ENCODE assay signal across 14 cellular contexts in the genomic region with DNA sequence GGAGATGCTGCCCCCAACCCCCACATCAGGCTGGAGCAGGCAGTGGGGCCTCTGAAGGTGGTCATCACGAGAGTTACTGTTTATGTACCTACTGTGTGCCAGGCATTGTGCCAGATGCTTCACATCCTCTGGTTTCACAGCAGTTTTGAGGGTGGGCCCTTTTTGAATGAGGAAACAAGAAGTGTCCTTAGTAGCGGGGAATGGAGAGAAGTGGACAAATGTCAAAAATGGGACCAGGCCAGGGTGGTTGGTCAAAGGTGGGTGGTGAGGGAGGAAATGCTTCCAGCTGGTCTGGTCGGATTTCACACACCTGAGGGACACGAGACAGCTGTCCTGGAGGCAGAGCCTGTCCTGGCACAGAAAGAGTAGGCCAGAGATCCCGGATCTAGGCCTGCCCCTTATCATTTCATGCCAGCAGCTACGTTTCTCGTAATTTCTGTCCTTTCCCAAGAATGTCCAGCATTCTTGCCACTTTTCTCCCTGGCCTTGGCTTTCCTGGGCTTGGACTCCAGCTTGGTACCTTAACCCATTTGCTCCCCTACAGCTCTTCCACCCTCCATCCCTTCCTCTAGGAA. TPM values are rescaled to one million over a fixed set of nuclear protein-coding genes. Genes with fewer than 3 reads are reported as not detected.
DNase-seq lines count a peak whose midpoint lies in the region; ATAC-seq and TF ChIP-seq lines count a peak whose summit lies in the region.
"Had no signal": no experiment of that assay in that cellular context is flagged by ENCODE, and none has a peak within 500 bp of the region (broad histone marks: within the 10 kb centered on the region; RNA-seq: fewer than 3 reads in every experiment).

No MANE protein-coding gene starts in this region.

- intact Hi-C loops in activated naive CD4-positive, alpha-beta T cell treated with anti-CD3 and anti-CD28 coated beads for 36 hours (cut with micrococcal nuclease), result loop anchor here (1.0 to 5.0 kb wide), 3 partner anchors 20 to 833 kb away; partner anchors contain the start of gene RNF44
- intact Hi-C loops in left ventricle myocardium superior (cut with micrococcal nuclease), result loop anchor here (10.0 kb wide), 1 partner anchor 45 kb away; no protein-coding TSS in a partner anchor

- TF ChIP-seq RAD21 in liver (IDR thresholded peaks at IDR 0.05), result no peak

- H3K36me3 Mint-ChIP-seq in activated naive CD4-positive, alpha-beta T cell treated with anti-CD3 and anti-CD28 coated beads for 36 hours (ENCODE audit: low read depth), result peaks cover 28% of the 10 kb centered on the region
- peaks cover 38% of the 10 kb centered on the region for H3K36me3 Mint-ChIP-seq in activated naive CD8-positive, alpha-beta T cell treated with anti-CD3 and anti-CD28 coated beads, Interleukin-2, amount 10 ng/mL, durations not matched to agents 7 days and 5 days
- H3K36me3 Mint-ChIP-seq in type B pancreatic cell, result no peaks in the 10 kb centered on the region

- ATAC-seq in activated naive CD8-positive, alpha-beta T cell treated with anti-CD3 and anti-CD28 coated beads, Interleukin-2, amount 10 ng/mL, durations not matched to agents 7 days and 5 days (ENCODE audit: low read depth), result no peak
- ATAC-seq in left ventricle myocardium superior (no peak), GM19328 (IDR thresholded peaks at IDR 0.05; ENCODE audit: unreplicated experiment) (no peak), HG03280 (IDR thresholded peaks at IDR 0.05; ENCODE audit: unreplicated experiment) (no peak)

- CTCF ChIA-PET in activated naive CD4-positive, alpha-beta T cell treated with anti-CD3 and anti-CD28 coated beads for 36 hours (lab: Charles Lee), result interaction anchor here (0.6 to 6.0 kb wide), 17 partner anchors 9 to 298 kb away, joined by 3 to 77 read pairs (median 8); partner anchors contain the start of genes LMAN2, RGS14 and SLC34A1

- no peaks in the 10 kb centered on the region for H3K27me3 Mint-ChIP-seq in activated naive CD4-positive, alpha-beta T cell treated with anti-CD3 and anti-CD28 coated beads for 36 hours (ENCODE audit: low read depth)
- no peaks in the 10 kb centered on the region for H3K27me3 Mint-ChIP-seq in activated naive CD8-positive, alpha-beta T cell treated with anti-CD3 and anti-CD28 coated beads, Interleukin-2, amount 10 ng/mL, durations not matched to agents 7 days and 5 days
- H3K27me3 Mint-ChIP-seq in type B pancreatic cell, result peaks cover 6% of the 10 kb centered on the region

- WGBS in liver, result 41% methylated on average over 7 of the region's 7 CpGs

- no peaks in the 10 kb centered on the region for H3K36me3 ChIP-seq in liver (ENCODE audit: control insufficient read depth in 4 of 4, insufficient read depth in 3 of 4, low read depth in 1 of 4, low read length in 3 of 4)

- POLR2A ChIA-PET in activated naive CD8-positive, alpha-beta T cell treated with anti-CD3 and anti-CD28 coated beads, Interleukin-2, amount 10 ng/mL, durations not matched to agents 7 days and 5 days (lab: Charles Lee), result interaction anchor here (1.0 to 3.4 kb wide), 11 partner anchors 9 to 102 kb away, joined by 3 to 24 read pairs (median 5); partner anchors contain the start of genes LMAN2, MXD3, PRELID1 and PRR7

- H3K27me3 ChIP-seq in liver (ENCODE audit: control insufficient read depth in 4 of 4, insufficient read depth in 4 of 4, low read length in 3 of 4), result no peaks in the 10 kb centered on the region

- peaks cover 36 to 84% (median 66%) of the 10 kb centered on the region in 4 donors for H3K4me1 ChIP-seq in liver (ENCODE audit: control insufficient read depth in 4 of 4, insufficient read depth in 4 of 4, low read length in 3 of 4)

- no peak overlapping the region for H3K4me3 ChIP-seq in liver (ENCODE audit: low read depth in 1 of 3, low read length in 3 of 3)

- H3K4me1 Mint-ChIP-seq in activated naive CD4-positive, alpha-beta T cell treated with anti-CD3 and anti-CD28 coated beads for 36 hours (ENCODE audit: low read depth), result peaks cover 72% of the 10 kb centered on the region
- H3K4me1 Mint-ChIP-seq in activated naive CD8-positive, alpha-beta T cell treated with anti-CD3 and anti-CD28 coated beads, Interleukin-2, amount 10 ng/mL, durations not matched to agents 7 days and 5 days, result peaks cover 41% of the 10 kb centered on the region
- peaks cover 21% of the 10 kb centered on the region for H3K4me1 Mint-ChIP-seq in type B pancreatic cell (ENCODE audit: unreplicated experiment)

- H3K9ac ChIP-seq in liver (ENCODE audit: low read depth in 1 of 2, low read length in 2 of 2), result no peak overlapping the region

- peak overlapping the region; percentile 26 for H3K27ac Mint-ChIP-seq in activated naive CD4-positive, alpha-beta T cell treated with anti-CD3 and anti-CD28 coated beads for 36 hours
- H3K27ac Mint-ChIP-seq in activated naive CD8-positive, alpha-beta T cell treated with anti-CD3 and anti-CD28 coated beads, Interleukin-2, amount 10 ng/mL, durations not matched to agents 7 days and 5 days, result peak overlapping the region; percentile 67
- H3K27ac Mint-ChIP-seq in type B pancreatic cell, result no peak overlapping the region

- H3K4me3 Mint-ChIP-seq in activated naive CD4-positive, alpha-beta T cell treated with anti-CD3 and anti-CD28 coated beads for 36 hours, result no peak overlapping the region
- H3K4me3 Mint-ChIP-seq in activated naive CD8-positive, alpha-beta T cell treated with anti-CD3 and anti-CD28 coated beads, Interleukin-2, amount 10 ng/mL, durations not matched to agents 7 days and 5 days, result no peak overlapping the region
- H3K4me3 Mint-ChIP-seq in type B pancreatic cell, result peak overlapping the region; percentile 82

- no peaks in the 10 kb centered on the region for H3K9me3 Mint-ChIP-seq in activated naive CD4-positive, alpha-beta T cell treated with anti-CD3 and anti-CD28 coated beads for 36 hours
- no peaks in the 10 kb centered on the region for H3K9me3 Mint-ChIP-seq in activated naive CD8-positive, alpha-beta T cell treated with anti-CD3 and anti-CD28 coated beads, Interleukin-2, amount 10 ng/mL, durations not matched to agents 7 days and 5 days
- no peaks in the 10 kb centered on the region for H3K9me3 Mint-ChIP-seq in type B pancreatic cell
- H3K9me3 Mint-ChIP-seq: activated T-cell treated with anti-CD3 and anti-CD28 coated beads, Interleukin-2, amount 50 U/mL, for 72 hours had no signal

- no peak for DNase-seq in activated naive CD4-positive, alpha-beta T cell treated with anti-CD3 and anti-CD28 coated beads for 36 hours
- no peak for DNase-seq in activated naive CD4-positive, alpha-beta T cell treated with Interleukin-2 at 50 U/mL for 16 hours
- DNase-seq in activated naive CD8-positive, alpha-beta T cell treated with anti-CD3 and anti-CD28 coated beads, Interleukin-2, amount 10 ng/mL, durations not matched to agents 7 days and 5 days, result no peak
- DNase-seq in type B pancreatic cell (ENCODE audit: extremely low spot score, unreplicated experiment), result no peak
- DNase-seq in left ventricle myocardium superior, result no peak
- DNase-seq: SHP77 treated with DMSO at 0.1 percent for 48 hours had no signal

- peak overlapping the region; percentile 77 to 87 for H3K27ac ChIP-seq in liver (ENCODE audit: low read depth in 1 of 2, low read length in 2 of 2)
- H3K27ac ChIP-seq: HL-60 had no signal

- no peaks in the 10 kb centered on the region for H3K9me3 ChIP-seq in liver (ENCODE audit: control insufficient read depth in 4 of 4, low read length in 3 of 4)

- TF ChIP-seq CTCF in liver (IDR thresholded peaks at IDR 0.05; ENCODE audit: low read depth, low read length, missing input control) (no peak), type B pancreatic cell (conservative IDR thresholded peaks at IDR 0.05) (no peak)

TF ChIP-seq in liver, 16 proteins besides CTCF, POLR2A, EP300 and RAD21 (continues in another document):
- TF ChIP-seq GABPA (IDR thresholded peaks at IDR 0.05 in 1 of 2, conservative IDR thresholded peaks at IDR 0.05 in 1 of 2) (no peak), FOXA2 (IDR thresholded peaks at IDR 0.05) (no peak), JUND (IDR thresholded peaks at IDR 0.05) (no peak), FOXA1 (IDR thresholded peaks at IDR 0.05) (no peak)

RNA-seq across cellular contexts. Expression of gene RGS14, which starts 12.3 kb away (rescaled TPM):
- total RNA-seq in activated naive CD4-positive, alpha-beta T cell treated with anti-CD3 and anti-CD28 coated beads for 36 hours, result 10 to 100 TPM; 34.6 to 39.2 TPM
- total RNA-seq in activated naive CD8-positive, alpha-beta T cell treated with anti-CD3 and anti-CD28 coated beads, Interleukin-2, amount 10 ng/mL, durations not matched to agents 7 days and 5 days, result 100 to 1,000 TPM; 113 to 124 TPM
- 10 to 100 TPM; 10.2 to 53.8 TPM for total RNA-seq in liver
- 10 to 100 TPM; 30.7 to 35.8 TPM for polyA plus RNA-seq in liver
- total RNA-seq in type B pancreatic cell (ENCODE audit: low replicate concordance), result 8.9 and 16.6 TPM in 2 replicates
- 2.0 TPM for total RNA-seq in left ventricle myocardium superior

RNA-seq across cellular contexts. Expression of gene SLC34A1, which starts 14.2 kb away (rescaled TPM):
- total RNA-seq in activated naive CD4-positive, alpha-beta T cell treated with anti-CD3 and anti-CD28 coated beads for 36 hours, result not detected
- total RNA-seq in activated naive CD8-positive, alpha-beta T cell treated with anti-CD3 and anti-CD28 coated beads, Interleukin-2, amount 10 ng/mL, durations not matched to agents 7 days and 5 days, result 1 to 10 TPM; 1.9 to 2.1 TPM
- total RNA-seq in liver (1 to 10 TPM in 1 of 2 donors, under 1 TPM in 1; 0.23 to 1.0 TPM), type B pancreatic cell (ENCODE audit: low replicate concordance) (0.12 and 0.22 TPM in 2 replicates), left ventricle myocardium superior (not detected)
- under 1 TPM; 0.33 to 0.60 TPM for polyA plus RNA-seq in liver
- total RNA-seq: A673, fibroblast of villous mesenchyme, left cardiac atrium had no signal

RNA-seq across cellular contexts. Expression of gene LMAN2, which starts 18.5 kb away (rescaled TPM):
- total RNA-seq in activated naive CD4-positive, alpha-beta T cell treated with anti-CD3 and anti-CD28 coated beads for 36 hours, result 10 to 100 TPM; 82.2 to 83.9 TPM
- total RNA-seq in activated naive CD8-positive, alpha-beta T cell treated with anti-CD3 and anti-CD28 coated beads, Interleukin-2, amount 10 ng/mL, durations not matched to agents 7 days and 5 days, result 100 to 1,000 TPM; 110 to 116 TPM
- total RNA-seq in liver (100 to 1,000 TPM; 279 to 478 TPM), type B pancreatic cell (ENCODE audit: low replicate concordance) (102 and 129 TPM in 2 replicates), left ventricle myocardium superior (61.2 TPM)
- polyA plus RNA-seq in liver, result 100 to 1,000 TPM; 243 to 449 TPM

RNA-seq across cellular contexts. Expression of gene PFN3, which starts 30.5 kb away (rescaled TPM):
- not detected for total RNA-seq in activated naive CD4-positive, alpha-beta T cell treated with anti-CD3 and anti-CD28 coated beads for 36 hours
- total RNA-seq in activated naive CD8-positive, alpha-beta T cell treated with anti-CD3 and anti-CD28 coated beads, Interleukin-2, amount 10 ng/mL, durations not matched to agents 7 days and 5 days, result not detected
- not detected for total RNA-seq in liver
- polyA plus RNA-seq in liver, result not detected
- total RNA-seq in type B pancreatic cell (ENCODE audit: low replicate concordance), result not detected in 2 replicates
- total RNA-seq in left ventricle myocardium superior, result not detected
- total RNA-seq: A673; activated T-cell treated with anti-CD3 and anti-CD28 coated beads, Interleukin-2, amount 50 U/mL, for 72 hours; fibroblast of villous mesenchyme; left cardiac atrium had no signal

RNA-seq across cellular contexts. Expression of gene F12, which starts 39.4 kb away (rescaled TPM):
- 1 to 10 TPM; 3.2 to 5.4 TPM for total RNA-seq in activated naive CD4-positive, alpha-beta T cell treated with anti-CD3 and anti-CD28 coated beads for 36 hours
- total RNA-seq in activated naive CD8-positive, alpha-beta T cell treated with anti-CD3 and anti-CD28 coated beads, Interleukin-2, amount 10 ng/mL, durations not matched to agents 7 days and 5 days, result 1 to 10 TPM; 2.2 to 2.8 TPM
- 100 to 1,000 TPM in 1 of 2 donors, 10 to 100 TPM in 1; 27.7 to 256 TPM for total RNA-seq in liver
- polyA plus RNA-seq in liver, result 100 to 1,000 TPM; 294 to 328 TPM
- total RNA-seq in type B pancreatic cell (ENCODE audit: low replicate concordance), result 3.2 and 5.7 TPM in 2 replicates
- total RNA-seq in left ventricle myocardium superior, result not detected
- total RNA-seq: A673 had no signal
